Comparison of ENCODE assay signal across 16 cellular contexts in the genomic region with DNA sequence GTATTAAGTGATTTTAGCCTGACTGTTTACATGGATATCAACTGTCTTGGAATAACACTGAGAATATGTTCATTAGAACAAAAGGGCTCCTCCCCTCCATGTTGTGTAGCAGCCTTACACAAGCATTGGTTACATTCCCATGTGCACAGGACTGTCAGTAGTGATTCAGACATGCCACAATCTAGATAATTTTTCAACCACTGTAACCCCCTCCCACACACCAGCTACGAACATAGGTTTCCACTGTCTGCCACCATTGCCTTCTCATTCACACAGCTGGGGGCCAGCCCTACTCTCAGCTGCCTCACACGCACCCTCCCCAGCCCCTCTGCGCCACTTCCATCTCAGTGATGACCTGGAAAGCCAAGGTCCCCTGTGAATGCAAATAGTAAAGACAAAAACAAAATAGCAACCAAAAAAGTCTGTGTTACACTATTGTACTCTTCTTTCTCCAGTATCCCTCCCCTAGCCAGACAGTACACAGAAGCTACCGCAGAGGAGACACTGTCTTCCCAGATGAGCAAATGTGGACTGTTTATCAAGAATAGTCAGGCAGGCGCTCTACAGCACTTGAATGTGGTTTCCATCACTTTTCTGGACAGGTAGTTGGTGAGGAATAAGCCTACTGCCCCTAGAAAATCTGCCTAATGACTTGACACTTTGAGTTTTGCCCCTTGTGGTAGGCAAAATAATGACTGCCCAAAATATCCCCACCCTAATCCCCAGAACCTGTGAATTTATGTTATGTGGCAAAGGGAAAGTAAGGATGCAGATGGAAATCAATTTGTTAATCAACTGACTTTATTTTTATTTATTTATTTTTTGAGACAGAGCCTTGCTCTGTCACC. TPM values are rescaled to one million over a fixed set of nuclear protein-coding genes. Genes with fewer than 3 reads are reported as not detected.
DNase-seq lines count a peak whose midpoint lies in the region; ATAC-seq and TF ChIP-seq lines count a peak whose summit lies in the region.
"Had no signal": no experiment of that assay in that cellular context is flagged by ENCODE, and none has a peak within 500 bp of the region (broad histone marks: within the 10 kb centered on the region; RNA-seq: fewer than 3 reads in every experiment).

No MANE protein-coding gene starts in this region.

- H3K27ac ChIP-seq in thoracic aorta = no peak overlapping the region

- H3K4me3 ChIP-seq in fibroblast of pulmonary artery (replicated peaks; ENCODE audit: low read depth, low read length) = no peak overlapping the region
- no peak overlapping the region for H3K4me3 ChIP-seq in thoracic aorta
- H3K4me3 ChIP-seq: mucosa of descending colon had no signal

- ATAC-seq in thoracic aorta (ENCODE audit: insufficient number of reproducible peaks, low FRiP score, low read depth) = no peak
- ATAC-seq: mucosa of descending colon had no signal

- no peaks in the 10 kb centered on the region for H3K36me3 ChIP-seq in thoracic aorta

- H3K9me3 ChIP-seq in thoracic aorta = no peaks in the 10 kb centered on the region
- H3K9me3 ChIP-seq: mucosa of descending colon had no signal

- TF ChIP-seq CTCF in fibroblast of pulmonary artery (IDR thresholded peaks at IDR 0.05; ENCODE audit: low read length, missing control alignments) (peak; percentile 25), thoracic aorta (IDR thresholded peaks at IDR 0.05) (peak; percentile 13)

- DNase-seq in stimulated activated CD4-positive, alpha-beta T cell treated with anti-CD3 and anti-CD28 coated beads, Interleukin-15, amount 100 ng/mL, for 24 hours = peak; percentile 23
- DNase-seq in stimulated activated CD4-positive, alpha-beta T cell treated with anti-CD3 and anti-CD28 coated beads, Interleukin-2, amount 100 ng/mL, for 48 hours = no peak
- DNase-seq in NCI-H226 (peak; percentile 12), fibroblast of pulmonary artery (ENCODE audit: low read depth) (peak; percentile 23), thoracic aorta (ENCODE audit: low spot score) (no peak), A172 (ENCODE audit: low spot score) (no peak), activated gamma-delta T cell (lab: John Stamatoyannopoulos, UW) (no peak), AG08396 (ENCODE audit: low spot score) (no peak)
- DNase-seq: activated naive CD4-positive, alpha-beta T cell treated with anti-CD3 and anti-CD28 coated beads, Interleukin-2, amount 50 U/mL, for 16 hours; CD4-positive, CD25-positive, alpha-beta regulatory T cell; mucosa of descending colon; NCI-H2029 had no signal

- H3K4me1 ChIP-seq in thoracic aorta (ENCODE audit: control insufficient read depth in 1 of 2, low read depth in 2 of 2) = no peaks in the 10 kb centered on the region

- H3K27me3 ChIP-seq in thoracic aorta (replicated peaks; ENCODE audit: insufficient read depth) = no peaks in the 10 kb centered on the region

RNA-seq across cellular contexts. Expression of gene TYMS, which starts 27.9 kb away (rescaled TPM):
- total RNA-seq in thoracic aorta = 1 to 10 TPM; 1.2 to 8.2 TPM
- 47.8 and 53.7 TPM in 2 replicates for total RNA-seq in A172 (2014; rRNA removed; shearing (Covaris generic))

RNA-seq across cellular contexts. Expression of gene CLUL1, which starts 32.7 kb away (rescaled TPM):
- under 1 TPM in 1 of 2 donors, not detected in 1; 0.99 TPM for total RNA-seq in thoracic aorta
- total RNA-seq in A172 (2014; rRNA removed; shearing (Covaris generic)) = 0.50 and 1.0 TPM in 2 replicates
- total RNA-seq: CD4-positive, CD25-positive, alpha-beta regulatory T cell; fibroblast of lung; mucosa of descending colon; pulmonary artery endothelial cell had no signal

RNA-seq across cellular contexts. Expression of gene CETN1, which starts 49.3 kb away (rescaled TPM):
- total RNA-seq in thoracic aorta = not detected
- not detected in 2 replicates for total RNA-seq in A172 (2014; rRNA removed; shearing (Covaris generic))
- total RNA-seq: CD4-positive, CD25-positive, alpha-beta regulatory T cell; cerebellum; fibroblast of lung; mucosa of descending colon; pulmonary artery endothelial cell; subcutaneous adipose tissue had no signal

Comparison
In these comparisons a context has a peak if more than half of its experiments do, and no peak if none do; other contexts are left out.
1. DNase-seq: peak in stimulated activated CD4-positive, alpha-beta T cell treated with anti-CD3 and anti-CD28 coated beads, Interleukin-15, amount 100 ng/mL, for 24 hours (single experiment), NCI-H226 (single experiment) and fibroblast of pulmonary artery (single experiment); none in stimulated activated CD4-positive, alpha-beta T cell treated with anti-CD3 and anti-CD28 coated beads, Interleukin-2, amount 100 ng/mL, for 48 hours (0 of 2), thoracic aorta (single experiment), A172 (single experiment), activated gamma-delta T cell (single experiment) and AG08396 (single experiment).